In the genomic region with DNA sequence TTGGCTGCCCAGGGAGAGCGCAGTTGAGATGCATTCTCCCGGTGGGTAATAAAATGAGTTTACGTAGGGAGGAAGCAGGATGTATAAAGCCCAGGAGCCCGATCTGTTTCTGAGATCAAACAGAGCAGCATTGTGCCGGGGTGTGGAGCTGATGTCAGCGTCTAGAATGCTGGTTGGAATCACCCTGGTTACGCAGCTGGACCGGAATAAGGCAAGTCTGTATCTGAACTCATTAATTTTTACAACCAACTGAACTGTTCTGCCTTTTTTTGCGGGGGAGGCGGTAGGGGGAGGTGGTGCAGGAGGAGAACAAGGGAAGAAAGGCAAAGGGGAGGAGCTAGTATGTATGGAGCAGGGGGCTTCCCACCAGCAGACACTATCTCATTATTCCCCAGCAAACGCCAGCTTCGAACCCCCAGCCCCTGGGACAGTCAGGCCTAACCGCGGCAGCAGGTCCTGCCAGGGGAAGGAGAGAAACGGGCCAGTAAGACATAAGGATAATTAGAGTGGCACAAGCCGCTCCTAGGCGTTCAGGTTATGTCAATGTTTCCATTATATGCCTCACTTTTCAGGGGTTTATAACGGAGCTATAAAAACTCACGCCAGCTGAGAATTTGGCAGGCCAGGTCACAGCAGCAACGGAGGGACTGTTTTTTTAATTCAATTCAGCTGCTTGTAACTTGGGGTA, we compare ENCODE assay signal across 17 cellular contexts.
DNase-seq lines count a peak whose midpoint lies in the region; ATAC-seq, FAIRE-seq and TF ChIP-seq lines count a peak whose summit lies in the region.
"Had no signal": no experiment of that assay in that cellular context is flagged by ENCODE, and none has a peak within 500 bp of the region (broad histone marks: within the 10 kb centered on the region; RNA-seq: fewer than 3 reads in every experiment).

No MANE protein-coding gene starts in this region.

- no peak overlapping the region for H2BK15ac ChIP-seq in H9 (ENCODE audit: low read depth, low read length)

- no peak overlapping the region for H3K9ac ChIP-seq in astrocyte (ENCODE audit: low read length)
- H3K9ac ChIP-seq in H9 (ENCODE audit: extremely low read depth, insufficient read length, low read length): no peak overlapping the region
- H3K9ac ChIP-seq: BLaER1 had no signal

- peak overlapping the region; percentile 45 for H3K4me2 ChIP-seq in astrocyte (ENCODE audit: low read length)
- no peak overlapping the region for H3K4me2 ChIP-seq in H9 (ENCODE audit: insufficient read depth, insufficient read length, low read length)
- H3K4me2 ChIP-seq: BLaER1 had no signal

- no peak overlapping the region for H2BK12ac ChIP-seq in H9 (ENCODE audit: insufficient read length, low read depth, low read length)

- H4K5ac ChIP-seq in H9 (ENCODE audit: insufficient read length, low read depth, low read length): no peak overlapping the region

- H3K23me2 ChIP-seq in H9 (ENCODE audit: insufficient read length, low read depth, low read length, poor library complexity, severe bottlenecking): no peaks in the 10 kb centered on the region

- H3K79me2 ChIP-seq in astrocyte (ENCODE audit: insufficient read depth, low read length) (no peaks in the 10 kb centered on the region), H9 (ENCODE audit: insufficient read depth, low read length) (no peaks in the 10 kb centered on the region)

- H3K56ac ChIP-seq in H9 (ENCODE audit: insufficient read length, low read depth, low read length): no peak overlapping the region

- no peak overlapping the region for H3K23ac ChIP-seq in H9 (ENCODE audit: insufficient read length, low read depth, low read length)

- H2BK5ac ChIP-seq in H9 (ENCODE audit: insufficient read length, low read length): no peak overlapping the region

- H3K36me3 Mint-ChIP-seq in astrocyte (ENCODE audit: low read depth, unreplicated experiment): peaks cover under 1% of the 10 kb centered on the region
- 0 out of 7 replicates have a peak, but pooled peaks cover 0 to 7% (median 0%) of the 10 kb centered on the region in 3 experiments for H3K36me3 Mint-ChIP-seq in H9 (ENCODE audit: insufficient read depth in 1 of 3, low read depth in 3 of 3)

- H2BK20ac ChIP-seq in H9 (ENCODE audit: low read depth, low read length, poor library complexity, severe bottlenecking): no peak overlapping the region

- no CpG with 5 or more reads among the region's 20 CpGs for WGBS in H9 (ENCODE audit: extremely low coverage, insufficient read length, low lambda C conversion rate)

- no peaks in the 10 kb centered on the region for H3K79me1 ChIP-seq in H9 (ENCODE audit: insufficient read depth, low read depth, low read length, poor library complexity, severe bottlenecking)

- no peak overlapping the region for H3K18ac ChIP-seq in H9 (ENCODE audit: insufficient read length, low read depth, low read length)

- no peaks in the 10 kb centered on the region for H3K36me3 ChIP-seq in astrocyte (ENCODE audit: insufficient read depth, low read length)
- H3K36me3 ChIP-seq: BLaER1, esophagus squamous epithelium had no signal

- H2BK120ac ChIP-seq in H9 (ENCODE audit: low read depth, low read length, poor library complexity, severe bottlenecking): no peak overlapping the region

- DNase-seq in HT-29 (ENCODE audit: low spot score) (peak; percentile 81), astrocyte (ENCODE audit: low read depth) (peak; percentile 87), inferior parietal cortex (ENCODE audit: extremely low spot score) (peak; percentile 37), renal cortical epithelial cell (ENCODE audit: low read depth) (peak; percentile 15), NCI-H2171 (lab: John Stamatoyannopoulos, UW) (no peak), H9 (no peak)
- DNase-seq in activated CD4-positive, alpha-beta T cell treated with anti-CD3 and anti-CD28 coated beads, Interleukin-2, amount 50 U/mL, for 48 hours: no peak
- DNase-seq: activated CD4-positive, alpha-beta T cell treated with anti-CD3 and anti-CD28 coated beads, Interleukin-2, amount 10 ng/mL, durations not matched to agents 24 days and 14 days; esophagus squamous epithelium; NCI-H1105; occipital lobe; stimulated activated CD4-positive, alpha-beta T cell treated with anti-CD3 and anti-CD28 coated beads, Interleukin-2, amount 100 ng/mL, for 48 hours; stimulated activated naive B cell treated with anti-CD40 and anti-IgM and Interleukin-4, amounts not matched to agents 10 μg/mL and 1 μg/mL and 100 μg/mL, for 72 hours had no signal

- H3K4me1 ChIP-seq in astrocyte (ENCODE audit: insufficient read depth, low read length): peaks cover 11% of the 10 kb centered on the region
- H3K4me1 ChIP-seq in H9 (ENCODE audit: insufficient read depth, low read length): no peaks in the 10 kb centered on the region
- H3K4me1 ChIP-seq: BLaER1 had no signal

- TF ChIP-seq CTCF in astrocyte (IDR thresholded peaks at IDR 0.05; ENCODE audit: insufficient read depth, low read depth, low read length) (no peak), H9 (conservative IDR thresholded peaks at IDR 0.05) (no peak)

- H3K27me3 Mint-ChIP-seq in astrocyte (ENCODE audit: low read depth, unreplicated experiment) (peaks cover 86% of the 10 kb centered on the region), H9 (ENCODE audit: low read depth) (peaks cover 82% of the 10 kb centered on the region)

- no peak overlapping the region for H3K4me3 ChIP-seq in astrocyte (ENCODE audit: insufficient read depth, low read depth, low read length)
- H3K4me3 ChIP-seq: BLaER1, esophagus squamous epithelium had no signal

- no peak for ATAC-seq in GM21717 (IDR thresholded peaks at IDR 0.05; ENCODE audit: unreplicated experiment)
- ATAC-seq: stimulated activated naive B cell treated with anti-CD40 and anti-IgM and Interleukin-4, amounts not matched to agents 10 μg/mL and 1 μg/mL and 100 μg/mL, for 72 hours had no signal

- H3K9me3 ChIP-seq in astrocyte (ENCODE audit: insufficient read depth, low read depth, low read length) (no peaks in the 10 kb centered on the region), H9 (ENCODE audit: control insufficient read depth, low read depth, low read length) (no peaks in the 10 kb centered on the region)

- H3K9me3 Mint-ChIP-seq in astrocyte (ENCODE audit: unreplicated experiment) (peaks cover 13% of the 10 kb centered on the region), H9 (peaks cover 0 to 10% of the 10 kb centered on the region in 2 experiments)
- H3K9me3 Mint-ChIP-seq: activated T-helper 2 cell treated with anti-CD3 and anti-CD28 coated beads, Interferon-gamma antibody, Interleukin-2, Interleukin-4, amounts not matched to agents 10 μg/mL and 5 μg/mL and 100 μg/mL, durations not matched to agents 14 hours and 24 hours and 36 hours; stimulated activated naive B cell treated with anti-CD40 and anti-IgM and Interleukin-4, amounts not matched to agents 10 μg/mL and 1 μg/mL and 100 μg/mL, for 72 hours had no signal

- H3K27me3 ChIP-seq in astrocyte (ENCODE audit: insufficient read depth, low read length) (peaks cover 50% of the 10 kb centered on the region), H9 (ENCODE audit: insufficient read depth, low read length) (peaks cover 32% of the 10 kb centered on the region; the same call in 1 of the 2 replicates)
- H3K27me3 ChIP-seq: BLaER1 had no signal

- H3K4me1 Mint-ChIP-seq in astrocyte (ENCODE audit: low read depth, unreplicated experiment) (peaks cover 16% of the 10 kb centered on the region), H9 (peaks cover 13 to 22% of the 10 kb centered on the region in 2 experiments)

- H3K4ac ChIP-seq in H9 (ENCODE audit: low read depth, low read length): no peak overlapping the region

- H3K27ac Mint-ChIP-seq in astrocyte (ENCODE audit: unreplicated experiment) (no peak overlapping the region), H9 (no peak overlapping the region)
- H3K27ac Mint-ChIP-seq: activated CD4-positive, alpha-beta T cell treated with anti-CD3 and anti-CD28 coated beads, Interleukin-2, amount 10 ng/mL, durations not matched to agents 24 days and 14 days; activated T-helper 2 cell treated with anti-CD3 and anti-CD28 coated beads, Interferon-gamma antibody, Interleukin-2, Interleukin-4, amounts not matched to agents 10 μg/mL and 5 μg/mL and 100 μg/mL, durations not matched to agents 14 hours and 24 hours and 36 hours; stimulated activated naive B cell treated with anti-CD40 and anti-IgM and Interleukin-4, amounts not matched to agents 10 μg/mL and 1 μg/mL and 100 μg/mL, for 72 hours had no signal

- H2AFZ ChIP-seq in astrocyte (ENCODE audit: low read depth, low read length) (no peak overlapping the region), H9 (ENCODE audit: low read length) (no peak overlapping the region)

- no peak for FAIRE-seq in astrocyte (lab: Jason Lieb, UNC)
- FAIRE-seq: G401.6 had no signal

- H4K8ac ChIP-seq in H9 (replicated peaks; ENCODE audit: insufficient read length, low read depth, low read length): no peak overlapping the region

- no peak overlapping the region for H4K91ac ChIP-seq in H9 (ENCODE audit: insufficient read length, low read depth, low read length)

- H3K4me3 Mint-ChIP-seq in astrocyte (ENCODE audit: unreplicated experiment): no peak overlapping the region
- no peak overlapping the region for H3K4me3 Mint-ChIP-seq in H9
- H3K4me3 Mint-ChIP-seq: activated CD4-positive, alpha-beta T cell treated with anti-CD3 and anti-CD28 coated beads, Interleukin-2, amount 10 ng/mL, durations not matched to agents 24 days and 14 days; stimulated activated naive B cell treated with anti-CD40 and anti-IgM and Interleukin-4, amounts not matched to agents 10 μg/mL and 1 μg/mL and 100 μg/mL, for 72 hours had no signal

- no peak overlapping the region for H3T11ph ChIP-seq in H9 (ENCODE audit: low read length)

- no peak overlapping the region for H2AK5ac ChIP-seq in H9 (ENCODE audit: insufficient read length, low read length)

- H3K27ac ChIP-seq in astrocyte (ENCODE audit: low read depth, low read length) (no peak overlapping the region), H9 (ENCODE audit: insufficient read length, low read depth, low read length) (no peak overlapping the region)
- H3K27ac ChIP-seq: BLaER1, esophagus squamous epithelium had no signal

- H3K14ac ChIP-seq in H9 (ENCODE audit: insufficient read depth, low read length): no peak overlapping the region

- no peaks in the 10 kb centered on the region for H4K20me1 ChIP-seq in astrocyte (ENCODE audit: insufficient read depth, low read length)
- no peaks in the 10 kb centered on the region for H4K20me1 ChIP-seq in H9 (ENCODE audit: control insufficient read depth, insufficient read depth, insufficient read length)
- H4K20me1 ChIP-seq: BLaER1 had no signal

Comparison
In these comparisons a context has a peak if more than half of its experiments do, and no peak if none do; other contexts are left out.
1. DNase-seq: peak in HT-29 (single experiment), astrocyte (single experiment), inferior parietal cortex (single experiment) and renal cortical epithelial cell (single experiment); none in NCI-H2171 (single experiment), activated CD4-positive, alpha-beta T cell treated with anti-CD3 and anti-CD28 coated beads, Interleukin-2, amount 50 U/mL, for 48 hours (0 of 2) and H9 (single experiment).